8 cellular contexts compared by ENCODE assay signal in genomic region chr13:46168341-46168740, GRCh38. TPM values are rescaled to one million over a fixed set of nuclear protein-coding genes. Genes with fewer than 3 reads are reported as not detected.
DNase-seq lines count a peak whose midpoint lies in the region; ATAC-seq, FAIRE-seq and TF ChIP-seq lines count a peak whose summit lies in the region.

No MANE protein-coding gene starts in this region.

- in situ Hi-C loops in KBM-7 (cut with MboI; ENCODE audit: low pct_unique_long_range_greater_than_20kb, low sequenced_read_pairs) = no loop called here

- H3K9me3 ChIP-seq in A673 (ENCODE audit: low read depth, low read length, poor library complexity, severe bottlenecking) = no peaks in the 10 kb centered on the region

- H3K4me1 ChIP-seq in A673 (ENCODE audit: insufficient read depth, low read length, poor library complexity, severe bottlenecking) = peaks cover 28% of the 10 kb centered on the region

- TF ChIP-seq CTCF in natural killer cell (IDR thresholded peaks at IDR 0.05) (no peak), A673 (conservative IDR thresholded peaks at IDR 0.05; ENCODE audit: low read depth, low read length) (no peak)

- peaks cover 23 to 41% of the 10 kb centered on the region in 2 donors for H3K36me3 Mint-ChIP-seq in activated T-cell treated with anti-CD3 and anti-CD28 coated beads, Interleukin-2, amount 50 U/mL, for 72 hours (ENCODE audit: insufficient read depth in 2 of 2)
- no peaks in the 10 kb centered on the region for H3K36me3 Mint-ChIP-seq in natural killer cell

- FAIRE-seq in GM18507 (lab: Jason Lieb, UNC) = peak; percentile 86

- peak overlapping the region; percentile 91 to 94 for H3K4me3 Mint-ChIP-seq in activated T-cell treated with anti-CD3 and anti-CD28 coated beads, Interleukin-2, amount 50 U/mL, for 72 hours
- peak overlapping the region; percentile 95 for H3K4me3 Mint-ChIP-seq in natural killer cell

- POLR2A ChIA-PET in A673 (lab: Charles Lee; ENCODE audit: low non-redundant PET) = no interaction called here

- CTCF ChIA-PET in A673 (lab: Charles Lee) = no interaction called here

- no peaks in the 10 kb centered on the region for H3K36me3 ChIP-seq in A673 (ENCODE audit: insufficient read depth, low read length, poor library complexity, severe bottlenecking)

- BruUV-seq in A673 (replicated peaks; lab: Mats Ljungman, UMichigan) = no TSS peak

- peak; percentile 33 to 53 for ATAC-seq in activated T-cell treated with anti-CD3 and anti-CD28 coated beads, Interleukin-2, amount 50 U/mL, for 72 hours (replicated peaks in 1 of 2)
- peak; percentile 57 to 84 (median 73) for ATAC-seq in natural killer cell

- no peak overlapping the region for H3K27ac ChIP-seq in A673 (ENCODE audit: low read depth, low read length, poor library complexity, severe bottlenecking)

- peaks cover 100% of the 10 kb centered on the region for H3K4me1 Mint-ChIP-seq in activated T-cell treated with anti-CD3 and anti-CD28 coated beads, Interleukin-2, amount 50 U/mL, for 72 hours (ENCODE audit: low read depth)
- H3K4me1 Mint-ChIP-seq in natural killer cell = peaks cover 93 to 94% of the 10 kb centered on the region in 2 donors

- peaks cover 0 to 4% of the 10 kb centered on the region in 2 donors for H3K9me3 Mint-ChIP-seq in activated T-cell treated with anti-CD3 and anti-CD28 coated beads, Interleukin-2, amount 50 U/mL, for 72 hours
- H3K9me3 Mint-ChIP-seq in natural killer cell = no peaks in the 10 kb centered on the region

- no peaks in the 10 kb centered on the region for H3K27me3 ChIP-seq in A673 (replicated peaks; ENCODE audit: insufficient read depth, low read depth, low read length, poor library complexity)

- peak overlapping the region; percentile 99 for H3K27ac Mint-ChIP-seq in activated T-cell treated with anti-CD3 and anti-CD28 coated beads, Interleukin-2, amount 50 U/mL, for 72 hours
- peak overlapping the region; percentile 84 to 96 for H3K27ac Mint-ChIP-seq in natural killer cell

- H3K27me3 Mint-ChIP-seq in activated T-cell treated with anti-CD3 and anti-CD28 coated beads, Interleukin-2, amount 50 U/mL, for 72 hours (ENCODE audit: low read depth) = no peaks in the 10 kb centered on the region
- H3K27me3 Mint-ChIP-seq in natural killer cell (ENCODE audit: low read depth in 2 of 2) = no peaks in the 10 kb centered on the region

- intact Hi-C loops in natural killer cell (cut with micrococcal nuclease) = loop anchor here (1.0 to 5.0 kb wide), 3 partner anchors 9 to 41 kb away; no protein-coding TSS in a partner anchor
- intact Hi-C loops in A673 (cut with micrococcal nuclease; ENCODE audit: unreplicated experiment) = loop anchor here (5.0 to 10.0 kb wide), 4 partner anchors 119 to 794 kb away; no protein-coding TSS in a partner anchor

- DNase-seq in GM18507 (ENCODE audit: extremely low spot score, insufficient read length, low read depth) = no peak
- DNase-seq in KBM-7 = peak; percentile 82
- DNase-seq in activated T-cell treated with anti-CD3 and anti-CD28 coated beads, Interleukin-2, amount 50 U/mL, for 72 hours = peak; percentile 45 to 51
- DNase-seq in natural killer cell = peak; percentile 50
- no peak for DNase-seq in A673 (ENCODE audit: low spot score)
- no peak for DNase-seq in NCI-H2029 treated with DMSO at 0.1 percent for 48 hours (lab: John Stamatoyannopoulos, UW)
- DNase-seq in putamen (ENCODE audit: low spot score) = no peak
- DNase-seq in foreskin melanocyte = no peak

- no peak overlapping the region for H3K4me3 ChIP-seq in A673 (ENCODE audit: low read depth, low read length, poor library complexity, severe bottlenecking)

RNA-seq across cellular contexts. Expression of gene LCP1, which starts 13.6 kb away (rescaled TPM):
- total RNA-seq in activated T-cell treated with anti-CD3 and anti-CD28 coated beads, Interleukin-2, amount 50 U/mL, for 72 hours = 100 to 1,000 TPM; 834 to 955 TPM
- 1,000 to 10,000 TPM; 1,088 to 1,116 (median 1,113) TPM for total RNA-seq in natural killer cell
- 6.2 and 9.1 TPM in 2 replicates for total RNA-seq in A673 (2021)

RNA-seq across cellular contexts. Expression of gene LRRC63, which starts 43.4 kb away (rescaled TPM):
- 1 to 10 TPM; 1.0 to 2.5 TPM for total RNA-seq in activated T-cell treated with anti-CD3 and anti-CD28 coated beads, Interleukin-2, amount 50 U/mL, for 72 hours
- total RNA-seq in natural killer cell (under 1 TPM; 0.32 to 0.95 (median 0.40) TPM), A673 (2021) (0.74 and 0.82 TPM in 2 replicates)

Comparison
In these comparisons a context has a peak if more than half of its experiments do, and no peak if none do; other contexts are left out.
1. DNase-seq: peak in KBM-7 (single experiment), activated T-cell treated with anti-CD3 and anti-CD28 coated beads, Interleukin-2, amount 50 U/mL, for 72 hours (2 of 2) and natural killer cell (single experiment); none in GM18507 (single experiment), A673 (single experiment), NCI-H2029 treated with DMSO at 0.1 percent for 48 hours (single experiment), putamen (single experiment) and foreskin melanocyte (single experiment).
2. RNA of gene LCP1, which starts 13.6 kb away (total RNA-seq): 1,088 to 1,116 TPM in natural killer cell and 834 to 955 TPM in activated T-cell treated with anti-CD3 and anti-CD28 coated beads, Interleukin-2, amount 50 U/mL, for 72 hours; 6.2 to 9.1 TPM in A673; every median in the first group is over 10 times any median in the second.